Comparison of ENCODE assay signal across 1 cellular context in genomic region chr19:543912-544608, GRCh38.
TF ChIP-seq lines count a peak whose summit lies in the region.

TSS of gene GZMM (plus strand) at chr19:544053. CDS start at chr19:544072, 19 bp downstream.

TF ChIP-seq in GM12878, 131 proteins besides CTCF, POLR2A, EP300 and RAD21 (continued from another document):
- no peak for TF ChIP-seq NKRF (conservative IDR thresholded peaks at IDR 0.05)
- TF ChIP-seq IRF4 (IDR thresholded peaks at IDR 0.05; ENCODE audit: low read depth, low read length), result no peak
- TF ChIP-seq SKIL (IDR thresholded peaks at IDR 0.05; ENCODE audit: low read depth, poor library complexity, severe bottlenecking), result no peak
- no peak for TF ChIP-seq RFX5 (IDR thresholded peaks at IDR 0.05; ENCODE audit: low read depth, low read length)
